Comparison of ENCODE assay signal across 34 cellular contexts in genomic region chr15:61387675-61388074, GRCh38.
"Had no signal": no experiment of that assay in that cellular context is flagged by ENCODE, and none has a peak within 500 bp of the region (broad histone marks: within the 10 kb centered on the region; RNA-seq: fewer than 3 reads in every experiment).

No MANE protein-coding gene starts in this region.

- DNase-seq: Karpas-422, Kasumi-1, MG63, MM.1S, MV-4-11, NCI-H1048, NCI-H1092, NCI-H1092 treated with DMSO at 0.1 percent for 48 hours, NCI-H1105, NCI-H1105 treated with DMSO at 0.1 percent for 48 hours, NCI-H1417, NCI-H1417 treated with DMSO at 0.1 percent for 48 hours, NCI-H1436, NCI-H1436 treated with DMSO at 0.1 percent for 48 hours, NCI-H146, NCI-H1694, NCI-H1694 treated with DMSO at 0.1 percent for 48 hours, NCI-H187, NCI-H187 treated with DMSO at 0.1 percent for 48 hours, NCI-H1930, NCI-H2029, NCI-H2029 treated with DMSO at 0.1 percent for 48 hours, NCI-H2081, NCI-H2081 treated with DMSO at 0.1 percent for 48 hours, NCI-H2107, NCI-H2171, NCI-H2171 treated with DMSO at 0.1 percent for 48 hours, NCI-H2227 treated with DMSO at 0.1 percent for 48 hours, NCI-H226, NCI-H345, NCI-H446, NCI-H446 treated with DMSO at 0.1 percent for 48 hours, NCI-H510A, NCI-H510A treated with DMSO at 0.1 percent for 48 hours had no signal

- H3K36me3 ChIP-seq: MG63 had no signal

- H3K4me3 ChIP-seq: MG63 had no signal

- H3K27me3 ChIP-seq: MG63 had no signal
